8 cellular contexts compared by ENCODE assay signal in genomic region chr15:32029409-32029861, GRCh38. TPM values are rescaled to one million over a fixed set of nuclear protein-coding genes. Genes with fewer than 3 reads are reported as not detected.
A peak's percentile ranks its signal among the peaks of the same experiment; 100 is the strongest.
DNase-seq lines count a peak whose midpoint lies in the region; ATAC-seq and TF ChIP-seq lines count a peak whose summit lies in the region.

No MANE protein-coding gene starts in this region.

- H3K36me3 ChIP-seq in BE2C: peaks cover 15% of the 10 kb centered on the region
- no peaks in the 10 kb centered on the region for H3K36me3 ChIP-seq in right lobe of liver
- no peaks in the 10 kb centered on the region for H3K36me3 ChIP-seq in suprapubic skin

- TF ChIP-seq EP300 in suprapubic skin (IDR thresholded peaks at IDR 0.05): no peak

- ATAC-seq in right lobe of liver (peak in 3 of 4 donors; percentile 18 to 46 (median 25)), GM18498 (IDR thresholded peaks at IDR 0.05; ENCODE audit: unreplicated experiment) (no peak)

- peak; percentile 87 for DNase-seq in BE2C
- peak; percentile 9 to 10 for DNase-seq in Kasumi-1 (lab: John Stamatoyannopoulos, UW)
- peak; percentile 60 for DNase-seq in astrocyte of the hippocampus (ENCODE audit: low read depth, low spot score)
- DNase-seq in right lobe of liver: peak in 1 of 3 donors; percentile 32
- DNase-seq in suprapubic skin (ENCODE audit: low spot score in 2 of 2): no peak
- no peak for DNase-seq in activated CD4-positive, alpha-beta T cell treated with anti-CD3 and anti-CD28 coated beads, Interleukin-2, amount 50 U/mL, for 1 hour
- no peak for DNase-seq in stimulated activated naive CD4-positive, alpha-beta T cell treated with Interleukin-2 at 50 U/mL for 16 hours (lab: John Stamatoyannopoulos, UW)

- peak; percentile 78 for TF ChIP-seq CTCF in BE2C (IDR thresholded peaks at IDR 0.05; ENCODE audit: low read depth, low read length)
- TF ChIP-seq CTCF in right lobe of liver (IDR thresholded peaks at IDR 0.05): peak in 1 of 4 donors; percentile 19
- peak in 1 of 2 donors; percentile 10 for TF ChIP-seq CTCF in suprapubic skin (IDR thresholded peaks at IDR 0.05)

- TF ChIP-seq POLR2A in right lobe of liver (IDR thresholded peaks at IDR 0.05) (no peak), suprapubic skin (IDR thresholded peaks at IDR 0.05) (no peak)

- H3K4me3 ChIP-seq in BE2C (ENCODE audit: low read depth, low read length) (peak overlapping the region; percentile 83), right lobe of liver (no peak overlapping the region), suprapubic skin (peak overlapping the region; percentile 77)

- H3K27ac ChIP-seq in right lobe of liver (no peak overlapping the region), suprapubic skin (no peak overlapping the region)

- WGBS in right lobe of liver (ENCODE audit: insufficient coverage, low coverage, low lambda C conversion rate, missing lambda C conversion rate): 3% methylated on average over 14 of the region's 16 CpGs
- WGBS in suprapubic skin: under 1% methylated on average over 16 of the region's 16 CpGs

- intact Hi-C loops in right lobe of liver (cut with DNase I): no loop called here

- H3K27me3 ChIP-seq in BE2C: no peaks in the 10 kb centered on the region
- H3K27me3 ChIP-seq in right lobe of liver: peaks cover 0 to 26% of the 10 kb centered on the region in 2 donors
- peaks cover 48% of the 10 kb centered on the region for H3K27me3 ChIP-seq in suprapubic skin

- no peaks in the 10 kb centered on the region for H3K9me3 ChIP-seq in BE2C
- no peaks in the 10 kb centered on the region for H3K9me3 ChIP-seq in right lobe of liver
- H3K9me3 ChIP-seq in suprapubic skin: no peaks in the 10 kb centered on the region

- no peaks in the 10 kb centered on the region for H3K4me1 ChIP-seq in BE2C
- peaks cover 0 to 10% (median 0%) of the 10 kb centered on the region in 4 donors for H3K4me1 ChIP-seq in right lobe of liver
- H3K4me1 ChIP-seq in suprapubic skin: peaks cover 23% of the 10 kb centered on the region

RNA-seq across cellular contexts. Expression of gene CHRNA7, which starts 0.9 kb away (rescaled TPM):
- polyA plus RNA-seq in BE2C (2012; ENCODE audit: insufficient read depth, insufficient read length, low read depth): 39.7 TPM
- total RNA-seq in right lobe of liver (under 1 TPM in 2 of 6 experiments, not detected in 4; 0.35 to 0.39 TPM), suprapubic skin (1 to 10 TPM in 3 of 4 donors, under 1 TPM in 1; 0.23 to 6.1 (median 1.3) TPM)

Comparison
In these comparisons a context has a peak if more than half of its experiments do, and no peak if none do; other contexts are left out.
1. DNase-seq: peak in BE2C (single experiment), Kasumi-1 (2 of 2) and astrocyte of the hippocampus (single experiment); none in suprapubic skin (0 of 2), activated CD4-positive, alpha-beta T cell treated with anti-CD3 and anti-CD28 coated beads, Interleukin-2, amount 50 U/mL, for 1 hour (single experiment) and stimulated activated naive CD4-positive, alpha-beta T cell treated with Interleukin-2 at 50 U/mL for 16 hours (single experiment).
2. H3K4me3 ChIP-seq: peak in BE2C (single experiment) and suprapubic skin (single experiment); none in right lobe of liver (0 of 3).